ENCODE assay signal across 8 cellular contexts in genomic region chr1:54406339-54407181, GRCh38.
DNase-seq lines count a peak whose midpoint lies in the region; ATAC-seq and TF ChIP-seq lines count a peak whose summit lies in the region.

Gene SSBP3 (minus strand): TSS chr1:54406394.

- peak within 1 kb of the TSS; percentile 74 for H3K4me3 ChIP-seq in AG10803 (ENCODE audit: low read length)

- peak; percentile 93 for DNase-seq in AG10803 (ENCODE audit: low read depth)
- peak; percentile 85 for DNase-seq in NCI-H510A (lab: John Stamatoyannopoulos, UW)
- peak; percentile 93 for DNase-seq in activated CD4-positive, alpha-beta T cell treated with anti-CD3 and anti-CD28 coated beads for 48 hours
- peak; percentile 98 for DNase-seq in left kidney (ENCODE audit: low read depth, low spot score)
- DNase-seq in stimulated activated CD4-positive, alpha-beta T cell treated with anti-CD3 and anti-CD28 coated beads, Interleukin-2, amount 100 ng/mL, for 24 hours = peak; percentile 89 to 91

- no peak for TF ChIP-seq CTCF in AG10803 (conservative IDR thresholded peaks at IDR 0.05; ENCODE audit: low read length)

- ATAC-seq in GM19043 (IDR thresholded peaks at IDR 0.05; ENCODE audit: low read depth, unreplicated experiment) = peak; percentile 83
- peak; percentile 85 for ATAC-seq in HG03432 (IDR thresholded peaks at IDR 0.05; ENCODE audit: unreplicated experiment)

- peak within 1 kb of the TSS; percentile 75 for H3K27ac ChIP-seq in cingulate gyrus (ENCODE audit: low read depth, low read length)

Comparison
In these comparisons a context has a peak if more than half of its experiments do, and no peak if none do; other contexts are left out.
1. Peak in every context shown above with its lines: DNase-seq, ATAC-seq, H3K4me3 ChIP-seq and H3K27ac ChIP-seq.